In genomic region chr6:56746767-56747504, GRCh38 we compare ENCODE assay signal across 12 cellular contexts.
A peak's percentile ranks its signal among the peaks of the same experiment; 100 is the strongest.
DNase-seq lines count a peak whose midpoint lies in the region; ATAC-seq, FAIRE-seq and TF ChIP-seq lines count a peak whose summit lies in the region.
"Had no signal": no experiment of that assay in that cellular context is flagged by ENCODE, and none has a peak within 500 bp of the region (broad histone marks: within the 10 kb centered on the region; RNA-seq: fewer than 3 reads in every experiment).

No MANE protein-coding gene starts in this region.

- H3K56ac ChIP-seq in IMR-90 (ENCODE audit: extremely low read depth, insufficient read depth, low read length), result no peak overlapping the region

- H3K36me3 ChIP-seq in IMR-90 (ENCODE audit: control insufficient read depth, insufficient read depth, low read length) (no peaks in the 10 kb centered on the region), GM12878 (ENCODE audit: control insufficient read depth in 2 of 2, insufficient read depth in 2 of 2, low read length in 1 of 2) (no peaks in the 10 kb centered on the region)

- no peak overlapping the region; a peak in 1 of 4 replicates for H4K8ac ChIP-seq in IMR-90 (ENCODE audit: low read depth in 2 of 2, low read length in 2 of 2)

- peak overlapping the region; percentile 6 for H2BK5ac ChIP-seq in IMR-90 (ENCODE audit: low read depth, low read length, poor library complexity, severe bottlenecking)

- H2BK120ac ChIP-seq in IMR-90 (ENCODE audit: low read depth, low read length), result peak overlapping the region; percentile 2; the same call in 1 of the 2 replicates

- H3K4me2 ChIP-seq in IMR-90 (ENCODE audit: low read depth, low read length) (no peak overlapping the region), GM12878 (ENCODE audit: control insufficient read depth, insufficient read depth) (peak overlapping the region; percentile 1; the same call in 1 of the 2 replicates)

- peak overlapping the region; percentile 40; the same call in 1 of the 2 replicates for H3K23ac ChIP-seq in IMR-90 (ENCODE audit: low read depth, low read length)

- H3K9me3 Mint-ChIP-seq in nephron progenitor cell, result no peaks in the 10 kb centered on the region
- H3K9me3 Mint-ChIP-seq: IgD-negative memory B cell had no signal

- peak overlapping the region; percentile 71 for H3K18ac ChIP-seq in IMR-90 (ENCODE audit: low read depth, low read length)

- in situ Hi-C loops in IMR-90 (cut with MboI; ENCODE audit: low sequenced_read_pairs), result no loop called here
- in situ Hi-C loops in GM12878 (cut with MboI), result no loop called here

- no peak overlapping the region for H2AK9ac ChIP-seq in IMR-90 (replicated peaks; ENCODE audit: low read depth, low read length, poor library complexity)

- peak overlapping the region; percentile 6; the same call in 1 of the 2 replicates for H2AK5ac ChIP-seq in IMR-90 (ENCODE audit: low read depth, low read length)

- CTCF ChIA-PET in IMR-90 (lab: Yijun Ruan, JAX), result no interaction called here
- CTCF ChIA-PET in GM12878 (lab: Yijun Ruan, JAX), result interaction anchor here (1.0 to 1.6 kb wide), 2 partner anchors 11 to 14 kb away, joined by 3 to 4 read pairs; no protein-coding TSS in a partner anchor

- peaks cover 24% of the 10 kb centered on the region for H3K4me1 ChIP-seq in IMR-90 (ENCODE audit: control insufficient read depth, insufficient read depth, low read length)
- peaks cover 34% of the 10 kb centered on the region for H3K4me1 ChIP-seq in GM12878 (ENCODE audit: control insufficient read depth, insufficient read depth, low read length)

- H3K27me3 Mint-ChIP-seq in nephron progenitor cell (ENCODE audit: low read depth, poor library complexity), result no peaks in the 10 kb centered on the region

- dilution Hi-C loops in IMR-90 (cut with HindIII; ENCODE audit: low sequenced_read_pairs, unreplicated experiment), result no loop called here

- RAD21 ChIA-PET in GM12878 (lab: Charles Lee; ENCODE audit: unreplicated experiment), result interaction anchor here (0.5 to 5.0 kb wide), 3 partner anchors 9 to 78 kb away, joined by 3 to 48 read pairs (median 21); no protein-coding TSS in a partner anchor

- no peaks in the 10 kb centered on the region for H3K27me3 ChIP-seq in IMR-90 (ENCODE audit: control insufficient read depth, insufficient read depth, low read length)
- H3K27me3 ChIP-seq in GM12878 (replicated peaks in 1 of 2; ENCODE audit: control insufficient read depth in 2 of 2, insufficient read depth in 2 of 2, low read length in 1 of 2), result no peaks in the 10 kb centered on the region

- H4K91ac ChIP-seq in IMR-90 (ENCODE audit: insufficient read depth, low read depth, low read length), result no peak overlapping the region

- H3K4me1 Mint-ChIP-seq in nephron progenitor cell, result peaks cover 33% of the 10 kb centered on the region

- no peak overlapping the region for H2BK20ac ChIP-seq in IMR-90 (ENCODE audit: low read depth, low read length)

- DNase-seq in DMS79 (lab: John Stamatoyannopoulos, UW) (peak; percentile 13), IMR-90 (no peak), GM12878 (ENCODE audit: low read depth, low spot score) (no peak), nephron progenitor cell (no peak), cerebellar cortex (ENCODE audit: low spot score) (no peak)
- DNase-seq: NCI-H1694 treated with DMSO at 0.1 percent for 48 hours; retina; stimulated activated naive CD4-positive, alpha-beta T cell treated with Interleukin-2 at 50 U/mL for 16 hours had no signal

- H3K79me1 ChIP-seq in IMR-90 (ENCODE audit: low read depth in 1 of 2, low read length in 2 of 2), result peaks cover 17 to 67% of the 10 kb centered on the region in 2 experiments; a peak in 3 of 4 replicates

- peak overlapping the region; percentile 12; the same call in 1 of the 2 replicates for H3K4ac ChIP-seq in IMR-90 (ENCODE audit: low read depth, low read length)

- SMC1A ChIA-PET in GM12878 (lab: Charles Lee; ENCODE audit: uncharacterized antibody, unreplicated experiment), result interaction anchor here (0.7 to 5.7 kb wide), 5 partner anchors 10 to 376 kb away, joined by 3 to 67 read pairs (median 3); no protein-coding TSS in a partner anchor

- H3K9ac ChIP-seq in IMR-90 (ENCODE audit: low read depth, low read length) (0 out of 2 replicates have a peak overlapping the region, but pooled peaks have one; percentile 25), GM12878 (ENCODE audit: control insufficient read depth, insufficient read depth, low read length) (no peak overlapping the region)

- intact Hi-C loops in IMR-90 (cut with micrococcal nuclease) (no loop called here), GM12878 (cut with micrococcal nuclease; ENCODE audit: unreplicated experiment) (no loop called here)

- H2BK15ac ChIP-seq in IMR-90 (ENCODE audit: low read depth, low read length), result 0 out of 3 replicates have a peak overlapping the region, but pooled peaks have one; percentile 2

- BruUV-seq in IMR-90 (replicated peaks; lab: Mats Ljungman, UMichigan) (no TSS peak), GM12878 (replicated peaks; lab: Mats Ljungman, UMichigan) (no TSS peak)

- POLR2A ChIA-PET in IMR-90 (lab: Charles Lee; ENCODE audit: unreplicated experiment), result no interaction called here
- POLR2A ChIA-PET in GM12878 (lab: Charles Lee), result interaction anchor here (0.5 kb wide), 1 partner anchor 97 kb away, joined by 3 read pairs; no protein-coding TSS in a partner anchor

- H4K5ac ChIP-seq in IMR-90 (ENCODE audit: low read depth, low read length), result peak overlapping the region; percentile 49; the same call in 1 of the 2 replicates

- peaks cover 40% of the 10 kb centered on the region for H4K20me1 ChIP-seq in IMR-90 (ENCODE audit: insufficient read depth, low read length)
- no peaks in the 10 kb centered on the region for H4K20me1 ChIP-seq in GM12878 (ENCODE audit: control insufficient read depth, insufficient read depth)

- no peak for FAIRE-seq in GM12878 (lab: Jason Lieb, UNC)

- TF ChIP-seq EP300 in GM12878 (IDR thresholded peaks at IDR 0.05; ENCODE audit: borderline replicate concordance in 1 of 2, control insufficient read depth in 1 of 2, low read depth in 2 of 2, low read length in 2 of 2), result no peak

- peaks cover 15% of the 10 kb centered on the region for H3K9me1 ChIP-seq in IMR-90 (ENCODE audit: insufficient read depth, low read length)

- H3K4me3 Mint-ChIP-seq in nephron progenitor cell, result no peak overlapping the region
- H3K4me3 Mint-ChIP-seq: IgD-negative memory B cell had no signal

- peak overlapping the region; percentile 66 for H3K27ac Mint-ChIP-seq in nephron progenitor cell
- H3K27ac Mint-ChIP-seq: IgD-negative memory B cell had no signal

- no peaks in the 10 kb centered on the region for H3K36me3 Mint-ChIP-seq in nephron progenitor cell (ENCODE audit: low read depth)
- H3K36me3 Mint-ChIP-seq: IgD-negative memory B cell had no signal

- 100% methylated on average over 2 of the region's 4 CpGs; no CpG with 5 or more reads in 1 of the 2 experiments for WGBS in IMR-90 (ENCODE audit: extremely low coverage in 2 of 2, insufficient read length in 1 of 2), 2 experiments
- WGBS in GM12878 (ENCODE audit: insufficient coverage, insufficient replicate concordance, low lambda C conversion rate, missing lambda C conversion rate), result 84% methylated on average over 4 of the region's 4 CpGs

- H3K4me3 ChIP-seq in IMR-90 (ENCODE audit: insufficient read depth, low read depth, low read length) (no peak overlapping the region), GM12878 (no peak overlapping the region)

- H3K14ac ChIP-seq in IMR-90 (replicated peaks; ENCODE audit: low read depth, low read length), result peak overlapping the region; percentile 20

- TF ChIP-seq RAD21 in IMR-90 (IDR thresholded peaks at IDR 0.05; ENCODE audit: low read length), result no peak
- TF ChIP-seq RAD21 in GM12878 (IDR thresholded peaks at IDR 0.05; ENCODE audit: insufficient read depth, low read depth, low read length), result no peak

- no peak for TF ChIP-seq POLR2A in IMR-90 (IDR thresholded peaks at IDR 0.05; ENCODE audit: low read depth, low read length)
- no peak for TF ChIP-seq POLR2A in GM12878 (IDR thresholded peaks at IDR 0.05; ENCODE audit: low read depth, low read length)

- TF ChIP-seq CTCF in IMR-90 (conservative IDR thresholded peaks at IDR 0.05; ENCODE audit: low read depth, low read length), result no peak
- TF ChIP-seq CTCF in GM12878 (IDR thresholded peaks at IDR 0.05 in 2 of 3, conservative IDR thresholded peaks at IDR 0.05 in 1 of 3; ENCODE audit: control insufficient read depth in 2 of 3, extremely low read depth in 1 of 3, insufficient read depth in 1 of 3, low read depth in 3 of 3, low read length in 3 of 3), result no peak
- TF ChIP-seq CTCF in nephron progenitor cell (IDR thresholded peaks at IDR 0.05), result no peak

- H2AFZ ChIP-seq in IMR-90 (replicated peaks; ENCODE audit: low read length, poor library complexity) (no peak overlapping the region), GM12878 (ENCODE audit: control insufficient read depth, low read depth, low read length) (no peak overlapping the region)

- no peaks in the 10 kb centered on the region for H3K9me3 ChIP-seq in IMR-90 (ENCODE audit: control insufficient read depth, insufficient read depth, low read length)
- H3K9me3 ChIP-seq in GM12878 (replicated peaks; ENCODE audit: control insufficient read depth, insufficient read depth, low read length), result no peaks in the 10 kb centered on the region

- no peak for ATAC-seq in IMR-90 (ENCODE audit: low read depth)
- peak; percentile 13; the same call in 1 of the 3 replicates for ATAC-seq in GM12878
- ATAC-seq in GM21381 (IDR thresholded peaks at IDR 0.05; ENCODE audit: unreplicated experiment), result no peak
- no peak for ATAC-seq in activated CD4-positive, CD25-positive, alpha-beta regulatory T cell treated with anti-CD3 and anti-CD28 coated beads, Interleukin-2, amount 50 U/mL, for 24 hours
- ATAC-seq in GM18517 (IDR thresholded peaks at IDR 0.05; ENCODE audit: unreplicated experiment), result no peak

- H3K27ac ChIP-seq in IMR-90 (ENCODE audit: insufficient read depth, low read length) (no peak overlapping the region), GM12878 (ENCODE audit: control insufficient read depth, insufficient read depth) (peak overlapping the region; percentile 6; the same call in 1 of the 2 replicates)

- H3K79me2 ChIP-seq in GM12878 (ENCODE audit: control insufficient read depth, insufficient read depth, low read length), result peaks cover 62% of the 10 kb centered on the region

TF ChIP-seq in IMR-90, 13 proteins besides CTCF, POLR2A, EP300 and RAD21 (continues in another document):
- TF ChIP-seq NFE2L2 (IDR thresholded peaks at IDR 0.05; ENCODE audit: low read depth, low read length), result no peak
- no peak for TF ChIP-seq MXI1 (IDR thresholded peaks at IDR 0.05; ENCODE audit: borderline replicate concordance, low read depth, low read length)

TF ChIP-seq in GM12878, 131 proteins besides CTCF, POLR2A, EP300 and RAD21 (continues in another document):
- TF ChIP-seq FOXM1 (IDR thresholded peaks at IDR 0.05; ENCODE audit: low read depth, low read length) (no peak), GABPA (IDR thresholded peaks at IDR 0.05; ENCODE audit: low read depth) (no peak), RELA (IDR thresholded peaks at IDR 0.05; ENCODE audit: borderline replicate concordance, partially characterized antibody) (no peak), HCFC1 (IDR thresholded peaks at IDR 0.05; ENCODE audit: low read length) (no peak), SRF (IDR thresholded peaks at IDR 0.05; ENCODE audit: low read depth in 2 of 2, low read length in 2 of 2) (no peak)
